Comparison of ENCODE assay signal across 9 cellular contexts in the genomic region with DNA sequence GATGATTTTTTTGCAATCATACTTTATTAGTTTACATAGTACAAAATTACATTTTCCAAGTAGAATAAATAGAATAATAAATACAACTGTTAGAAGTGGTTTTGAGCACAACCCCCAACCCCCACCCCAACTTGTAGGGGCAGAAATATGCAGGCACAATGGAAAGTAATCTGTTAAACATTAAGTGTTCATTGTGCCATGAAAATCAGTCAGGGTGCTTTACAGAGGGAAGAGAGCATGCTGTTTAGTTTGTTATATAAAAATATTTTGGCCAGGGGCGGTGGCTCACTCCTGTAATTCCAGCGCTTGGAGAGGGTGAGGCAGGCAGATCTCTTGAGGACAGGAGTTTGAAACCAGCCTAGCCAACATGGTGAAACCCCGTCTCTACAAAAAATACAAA. TPM values are rescaled to one million over a fixed set of nuclear protein-coding genes. Genes with fewer than 3 reads are reported as not detected.
"Had no signal": no experiment of that assay in that cellular context is flagged by ENCODE, and none has a peak within 500 bp of the region (broad histone marks: within the 10 kb centered on the region; RNA-seq: fewer than 3 reads in every experiment).

No MANE protein-coding gene starts in this region.

- H3K4me2 ChIP-seq: GM23338 had no signal

- H3K4me3 ChIP-seq: GM23338 had no signal

- H3K27ac Mint-ChIP-seq: GM23338, H9 had no signal

- H3K4me1 Mint-ChIP-seq: H9 had no signal

- DNase-seq: H9, HCEC 1CT, KBM-7 had no signal

- H3K9me3 Mint-ChIP-seq: GM23338, H9 had no signal

- H3K27me3 Mint-ChIP-seq: IgD-negative memory B cell had no signal

- H2AFZ ChIP-seq: GM23338 had no signal

- H3K27ac ChIP-seq: HL-60 had no signal

- ATAC-seq: GM23338, HepG2 had no signal

- H3K4me3 Mint-ChIP-seq: GM23338, H9, IgD-negative memory B cell had no signal

RNA-seq across cellular contexts. Expression of gene OR10T2, which starts 2.6 kb away (rescaled TPM):
- total RNA-seq: GM23338, H1, H9, HepG2, HT1080 had no signal
- polyA plus RNA-seq: GM23338, H1, HepG2, IgD-negative memory B cell had no signal

RNA-seq across cellular contexts. Expression of gene OR10K2, which starts 29.4 kb away (rescaled TPM):
- total RNA-seq: GM23338, H1, H9, HepG2, HT1080 had no signal
- polyA plus RNA-seq: GM23338, H1, HepG2, IgD-negative memory B cell had no signal

RNA-seq across cellular contexts. Expression of gene CD1E, which starts 43.0 kb away (rescaled TPM):
- total RNA-seq: GM23338, H1, H9, HepG2, HT1080 had no signal
- polyA plus RNA-seq: GM23338, H1, HepG2, IgD-negative memory B cell had no signal
